8 cellular contexts compared by ENCODE assay signal in the genomic region with DNA sequence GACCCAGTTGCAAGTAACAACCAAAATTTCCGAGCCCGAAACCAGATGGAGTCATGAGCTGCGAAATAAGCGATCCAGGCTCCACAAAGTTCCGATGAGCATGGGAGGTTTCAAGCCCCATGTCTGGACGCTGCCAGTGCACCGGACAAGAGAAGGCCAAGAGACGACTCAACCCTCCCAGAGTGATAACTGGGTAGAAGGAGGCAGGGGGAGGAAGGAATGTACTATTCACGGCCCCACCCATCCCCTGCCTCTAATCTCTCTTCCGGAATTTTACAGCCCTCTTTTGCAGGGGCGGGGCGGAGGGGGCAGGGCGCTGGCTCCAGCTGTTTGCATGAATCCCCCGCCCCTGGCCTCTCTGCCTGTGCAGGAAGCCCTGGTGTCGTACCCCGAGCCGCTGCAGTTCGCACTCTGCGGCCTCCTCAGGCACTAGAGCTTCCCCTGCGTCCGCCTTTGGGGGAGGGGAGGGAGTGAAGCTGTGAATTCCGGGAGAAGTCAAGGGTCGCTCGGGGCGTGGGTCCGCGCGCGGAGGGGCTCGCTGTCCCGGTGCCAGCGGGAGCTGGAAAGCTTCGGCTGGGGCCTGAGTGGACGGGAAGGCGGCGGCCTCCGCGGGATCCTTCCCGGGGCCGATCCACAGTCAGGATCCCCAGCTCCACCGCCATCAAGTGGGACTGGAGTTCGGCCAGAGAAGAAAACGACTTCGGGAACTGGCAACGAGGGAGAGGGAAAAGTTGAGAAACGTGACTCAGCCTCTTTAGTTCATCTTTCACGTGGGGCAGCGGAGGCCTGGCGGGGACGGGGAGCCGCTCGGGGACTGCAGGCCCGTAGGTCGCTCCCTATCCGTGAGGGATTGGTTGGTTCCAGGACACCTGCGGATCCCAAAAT. TPM values are rescaled to one million over a fixed set of nuclear protein-coding genes. Genes with fewer than 3 reads are reported as not detected.
DNase-seq lines count a peak whose midpoint lies in the region; ATAC-seq and TF ChIP-seq lines count a peak whose summit lies in the region.

No MANE protein-coding gene starts in this region.

- H3K4me1 ChIP-seq in BLaER1 treated with 17β-estradiol and CSF1 and Interleukin-3, amounts not matched to agents 10 nM and 100 nM: peaks cover 71 to 100% (median 94%) of the 10 kb centered on the region in 10 experiments
- H3K4me1 ChIP-seq in HUES6 (ENCODE audit: control insufficient read depth, insufficient read depth, low read length): peaks cover 25% of the 10 kb centered on the region

- H3K27me3 ChIP-seq in BLaER1 treated with 17β-estradiol and CSF1 and Interleukin-3, amounts not matched to agents 10 nM and 100 nM: no peaks in the 10 kb centered on the region
- H3K27me3 ChIP-seq in HUES6 (ENCODE audit: control insufficient read depth, insufficient read depth, low read length): no peaks in the 10 kb centered on the region

- DNase-seq in WTC11 (ENCODE audit: low spot score) (peak; percentile 96), chondrocyte (ENCODE audit: low spot score) (no peak), left colon (peak; percentile 96 to 97), NCI-H345 treated with DMSO at 0.1 percent for 48 hours (lab: John Stamatoyannopoulos, UW; ENCODE audit: unreplicated experiment) (no peak)
- peak; percentile 78 to 82 for DNase-seq in stimulated activated CD4-positive, alpha-beta T cell treated with anti-CD3 and anti-CD28 coated beads, Interleukin-2, amount 100 ng/mL, for 24 hours

- no peaks in the 10 kb centered on the region for H3K9me3 ChIP-seq in BLaER1 treated with 17β-estradiol and CSF1 and Interleukin-3, amounts not matched to agents 10 nM and 100 nM (replicated peaks in 1 of 11)
- H3K9me3 ChIP-seq in HUES6 (ENCODE audit: control insufficient read depth, insufficient read depth, low read depth, low read length): no peaks in the 10 kb centered on the region

- H3K9ac ChIP-seq in BLaER1 treated with 17β-estradiol and CSF1 and Interleukin-3, amounts not matched to agents 10 nM and 100 nM: peak overlapping the region; percentile 86 to 93 (median 90)
- H3K9ac ChIP-seq in HUES6 (ENCODE audit: low read length): peak overlapping the region; percentile 95

- H3K4me3 Mint-ChIP-seq in WTC11 (peak overlapping the region; percentile 76), chondrocyte (ENCODE audit: unreplicated experiment) (peak overlapping the region; percentile 66)

- no peaks in the 10 kb centered on the region for H3K36me3 ChIP-seq in BLaER1 treated with 17β-estradiol and CSF1 and Interleukin-3, amounts not matched to agents 10 nM and 100 nM
- no peaks in the 10 kb centered on the region for H3K36me3 ChIP-seq in HUES6 (ENCODE audit: control insufficient read depth, insufficient read depth, low read length)

- H3K9me3 Mint-ChIP-seq in WTC11: no peaks in the 10 kb centered on the region
- H3K9me3 Mint-ChIP-seq in chondrocyte (ENCODE audit: low read depth): no peaks in the 10 kb centered on the region

- H3K36me3 Mint-ChIP-seq in WTC11: no peaks in the 10 kb centered on the region
- no peaks in the 10 kb centered on the region for H3K36me3 Mint-ChIP-seq in chondrocyte (ENCODE audit: low read depth)

- H3K4me3 ChIP-seq in BLaER1 treated with 17β-estradiol and CSF1 and Interleukin-3, amounts not matched to agents 10 nM and 100 nM: peak overlapping the region; percentile 45 to 66 (median 56)
- peak overlapping the region; percentile 67 for H3K4me3 ChIP-seq in HUES6 (ENCODE audit: low read depth, low read length)

- peaks cover 5% of the 10 kb centered on the region for H3K27me3 Mint-ChIP-seq in WTC11 (ENCODE audit: low read depth)
- H3K27me3 Mint-ChIP-seq in chondrocyte (ENCODE audit: low read depth): no peaks in the 10 kb centered on the region

- CTCF ChIA-PET in WTC11 (lab: Charles Lee): interaction anchor here (0.7 to 2.7 kb wide), 11 partner anchors 9 to 155 kb away, joined by 3 to 29 read pairs (median 6); a partner anchor contains a TSS

- intact Hi-C loops in left colon (cut with DNase I, micrococcal nuclease): no loop called here

- no peak for TF ChIP-seq CTCF in WTC11 (IDR thresholded peaks at IDR 0.05)
- no peak for TF ChIP-seq CTCF in chondrocyte (IDR thresholded peaks at IDR 0.05)

- H3K4me1 Mint-ChIP-seq in WTC11: peaks cover 27% of the 10 kb centered on the region
- H3K4me1 Mint-ChIP-seq in chondrocyte (ENCODE audit: low read depth): peaks cover 33% of the 10 kb centered on the region

- H3K4me2 ChIP-seq in BLaER1 treated with 17β-estradiol and CSF1 and Interleukin-3, amounts not matched to agents 10 nM and 100 nM: peak overlapping the region; percentile 83 to 96 (median 92)

- peak overlapping the region; percentile 93 to 99 (median 98) for H3K27ac ChIP-seq in BLaER1 treated with 17β-estradiol and CSF1 and Interleukin-3, amounts not matched to agents 10 nM and 100 nM
- H3K27ac ChIP-seq in HUES6 (ENCODE audit: low read depth, low read length): peak overlapping the region; percentile 97

- ATAC-seq in GM19463 (IDR thresholded peaks at IDR 0.05; ENCODE audit: unreplicated experiment) (peak; percentile 65), WTC11 (peak; percentile 95), left colon (peak; percentile 90)

- H3K27ac Mint-ChIP-seq in WTC11 (peak overlapping the region; percentile 97), chondrocyte (ENCODE audit: unreplicated experiment) (peak overlapping the region; percentile 92)

- H4K20me1 ChIP-seq in BLaER1 treated with 17β-estradiol and CSF1 and Interleukin-3, amounts not matched to agents 10 nM and 100 nM: no peaks in the 10 kb centered on the region

- POLR2A ChIA-PET in WTC11 (lab: Charles Lee): interaction anchor here (0.5 to 2.4 kb wide), 12 partner anchors 8 to 266 kb away, joined by 3 to 23 read pairs (median 5); a partner anchor contains a TSS

TF ChIP-seq in WTC11, 78 proteins besides CTCF, POLR2A, EP300 and RAD21 (continues in another document):
- no peak for TF ChIP-seq PRRX2 (CRISPR knock-in tag; IDR thresholded peaks at IDR 0.05)
- TF ChIP-seq ZNF219 (CRISPR knock-in tag; IDR thresholded peaks at IDR 0.05; ENCODE audit: borderline replicate concordance): no peak
- TF ChIP-seq MYBL2 (CRISPR knock-in tag; IDR thresholded peaks at IDR 0.05): 0 out of 2 replicates have a peak, but pooled peaks have one; percentile 61
- peak; percentile 91; the same call in 1 of the 2 replicates for TF ChIP-seq FOXP1 (CRISPR knock-in tag; IDR thresholded peaks at IDR 0.05; ENCODE audit: borderline replicate concordance)
- TF ChIP-seq ZNF423 (CRISPR knock-in tag; IDR thresholded peaks at IDR 0.05): no peak
- TF ChIP-seq, protein P1, sequence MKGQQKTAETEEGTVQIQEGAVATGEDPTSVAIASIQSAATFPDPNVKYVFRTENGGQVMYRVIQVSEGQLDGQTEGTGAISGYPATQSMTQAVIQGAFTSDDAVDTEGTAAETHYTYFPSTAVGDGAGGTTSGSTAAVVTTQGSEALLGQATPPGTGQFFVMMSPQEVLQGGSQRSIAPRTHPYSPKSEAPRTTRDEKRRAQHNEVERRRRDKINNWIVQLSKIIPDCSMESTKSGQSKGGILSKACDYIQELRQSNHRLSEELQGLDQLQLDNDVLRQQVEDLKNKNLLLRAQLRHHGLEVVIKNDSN (CRISPR knock-in tag; IDR thresholded peaks at IDR 0.05): peak; percentile 52; the same call in 1 of the 2 replicates
- TF ChIP-seq ETV6 (CRISPR knock-in tag; IDR thresholded peaks at IDR 0.05): peak; percentile 64; the same call in 1 of the 2 replicates
- peak; percentile 30; the same call in 1 of the 2 replicates for TF ChIP-seq NFYB (CRISPR knock-in tag; conservative IDR thresholded peaks at IDR 0.05; ENCODE audit: low read depth)
- TF ChIP-seq SP1 (CRISPR knock-in tag; conservative IDR thresholded peaks at IDR 0.05): peak; percentile 90
- TF ChIP-seq EMX1 (CRISPR knock-in tag; IDR thresholded peaks at IDR 0.05): 0 out of 2 replicates have a peak, but pooled peaks have one; percentile 77
- TF ChIP-seq ZNF263 (CRISPR knock-in tag; IDR thresholded peaks at IDR 0.05; ENCODE audit: low read depth): no peak
- TF ChIP-seq, protein P2, sequence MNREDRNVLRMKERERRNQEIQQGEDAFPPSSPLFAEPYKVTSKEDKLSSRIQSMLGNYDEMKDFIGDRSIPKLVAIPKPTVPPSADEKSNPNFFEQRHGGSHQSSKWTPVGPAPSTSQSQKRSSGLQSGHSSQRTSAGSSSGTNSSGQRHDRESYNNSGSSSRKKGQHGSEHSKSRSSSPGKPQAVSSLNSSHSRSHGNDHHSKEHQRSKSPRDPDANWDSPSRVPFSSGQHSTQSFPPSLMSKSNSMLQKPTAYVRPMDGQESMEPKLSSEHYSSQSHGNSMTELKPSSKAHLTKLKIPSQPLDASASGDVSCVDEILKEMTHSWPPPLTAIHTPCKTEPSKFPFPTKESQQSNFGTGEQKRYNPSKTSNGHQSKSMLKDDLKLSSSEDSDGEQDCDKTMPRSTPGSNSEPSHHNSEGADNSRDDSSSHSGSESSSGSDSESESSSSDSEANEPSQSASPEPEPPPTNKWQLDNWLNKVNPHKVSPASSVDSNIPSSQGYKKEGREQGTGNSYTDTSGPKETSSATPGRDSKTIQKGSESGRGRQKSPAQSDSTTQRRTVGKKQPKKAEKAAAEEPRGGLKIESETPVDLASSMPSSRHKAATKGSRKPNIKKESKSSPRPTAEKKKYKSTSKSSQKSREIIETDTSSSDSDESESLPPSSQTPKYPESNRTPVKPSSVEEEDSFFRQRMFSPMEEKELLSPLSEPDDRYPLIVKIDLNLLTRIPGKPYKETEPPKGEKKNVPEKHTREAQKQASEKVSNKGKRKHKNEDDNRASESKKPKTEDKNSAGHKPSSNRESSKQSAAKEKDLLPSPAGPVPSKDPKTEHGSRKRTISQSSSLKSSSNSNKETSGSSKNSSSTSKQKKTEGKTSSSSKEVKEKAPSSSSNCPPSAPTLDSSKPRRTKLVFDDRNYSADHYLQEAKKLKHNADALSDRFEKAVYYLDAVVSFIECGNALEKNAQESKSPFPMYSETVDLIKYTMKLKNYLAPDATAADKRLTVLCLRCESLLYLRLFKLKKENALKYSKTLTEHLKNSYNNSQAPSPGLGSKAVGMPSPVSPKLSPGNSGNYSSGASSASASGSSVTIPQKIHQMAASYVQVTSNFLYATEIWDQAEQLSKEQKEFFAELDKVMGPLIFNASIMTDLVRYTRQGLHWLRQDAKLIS (CRISPR knock-in tag; IDR thresholded peaks at IDR 0.05; ENCODE audit: borderline replicate concordance): no peak

RNA-seq across cellular contexts. Expression of a gene that starts 6.3 kb away (rescaled TPM):
- total RNA-seq in WTC11 (2021): 147 to 172 TPM (median 150 TPM) in 3 replicates
- 155 to 204 TPM (median 197 TPM) in 3 replicates for total RNA-seq in chondrocyte
- total RNA-seq in left colon: 100 to 1,000 TPM; 265 to 271 TPM

Comparison
In these comparisons a context has a peak if more than half of its experiments do, and no peak if none do; other contexts are left out.
1. DNase-seq: peak in WTC11 (single experiment), left colon (2 of 2) and stimulated activated CD4-positive, alpha-beta T cell treated with anti-CD3 and anti-CD28 coated beads, Interleukin-2, amount 100 ng/mL, for 24 hours (2 of 2); none in chondrocyte (single experiment) and NCI-H345 treated with DMSO at 0.1 percent for 48 hours (single experiment).
2. Peak in every context shown above with its lines, with median percentiles within 50 percentile points of each other: ATAC-seq.